ENCODE assay signal across 27 cellular contexts in the genomic region with DNA sequence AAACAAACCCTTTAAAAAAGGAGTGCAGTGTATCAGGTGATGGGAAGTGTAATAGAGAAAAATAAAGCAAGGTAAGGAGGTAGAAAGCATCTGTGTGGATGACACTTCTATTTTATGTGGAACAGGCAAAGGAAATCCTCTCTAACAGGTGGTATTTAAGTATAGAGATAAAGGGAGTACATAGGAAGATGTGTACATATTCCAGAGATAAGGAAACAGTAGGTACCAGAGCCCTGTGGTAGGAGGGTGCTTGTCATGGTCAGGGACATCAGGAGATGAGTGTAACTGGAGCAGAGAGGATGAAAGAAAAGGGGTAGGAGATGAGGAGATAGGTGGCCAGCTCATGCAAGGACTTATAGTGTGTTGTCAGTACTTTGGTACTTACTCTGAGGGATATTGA.
"Had no signal": no experiment of that assay in that cellular context is flagged by ENCODE, and none has a peak within 500 bp of the region (broad histone marks: within the 10 kb centered on the region; RNA-seq: fewer than 3 reads in every experiment).

No MANE protein-coding gene starts in this region.

- FAIRE-seq: urothelium cell line had no signal

- ATAC-seq: stimulated activated effector memory CD8-positive, alpha-beta T cell treated with anti-CD3 and anti-CD28 coated beads, Interleukin-12 subunit alpha, Interleukin-12 subunit beta, amount 100 ng/mL, for 72 hours; stimulated activated memory B cell treated with anti-CD40 and anti-IgM and Interleukin-4, amounts not matched to agents 10 μg/mL and 1 μg/mL and 100 μg/mL, for 72 hours; stimulated activated naive B cell treated with anti-CD40 and anti-IgM and Interleukin-4, amounts not matched to agents 10 μg/mL and 1 μg/mL and 100 μg/mL, for 72 hours; stimulated activated naive CD8-positive, alpha-beta T cell treated with anti-CD3 and anti-CD28 coated beads, Interleukin-15, amount 100 ng/mL, for 72 hours; stimulated activated naive CD8-positive, alpha-beta T cell treated with anti-CD3 and anti-CD28 coated beads, Interleukin-15, Interleukin-2, amounts not matched to agents 100 U/mL and 50 U/mL, for 24 hours; upper lobe of right lung had no signal

- H3K27ac ChIP-seq: stomach, suprapubic skin, testis, thoracic aorta, thyroid gland, tibial artery, tibial nerve, transverse colon, upper lobe of left lung, upper lobe of right lung, uterus, vagina had no signal

- H3K4me1 ChIP-seq: stomach, suprapubic skin, testis, thyroid gland, tibial artery, tibial nerve, transverse colon, upper lobe of left lung, upper lobe of right lung, uterus, vagina had no signal

- DNase-seq: stimulated activated CD4-positive, alpha-beta T cell treated with anti-CD3 and anti-CD28 coated beads, Interleukin-2, amount 100 ng/mL, for 48 hours; stimulated activated CD4-positive, alpha-beta T cell treated with anti-CD3 and anti-CD28 coated beads, Interleukin-4, amount 100 ng/mL, for 1 hour; stimulated activated CD4-positive, alpha-beta T cell treated with anti-CD3 and anti-CD28 coated beads, Interleukin-4, amount 100 ng/mL, for 24 hours; stimulated activated CD4-positive, alpha-beta T cell treated with anti-CD3 and anti-CD28 coated beads, Interleukin-4, amount 100 ng/mL, for 4 hours; stimulated activated CD8-positive, alpha-beta memory T cell treated with anti-CD3 and anti-CD28 coated beads, Interleukin-4, amount 100 ng/mL, for 48 hours; stimulated activated naive B cell treated with anti-CD40 and anti-IgM and Interleukin-4, amounts not matched to agents 10 μg/mL and 1 μg/mL and 100 μg/mL, for 72 hours; stimulated activated naive CD4-positive, alpha-beta T cell; stimulated activated naive CD4-positive, alpha-beta T cell treated with Interleukin-2 at 50 U/mL for 16 hours; stimulated activated naive CD8-positive, alpha-beta T cell treated with anti-CD3 and anti-CD28 coated beads, Interleukin-15, amount 100 ng/mL, for 72 hours; stimulated activated naive CD8-positive, alpha-beta T cell treated with anti-CD3 and anti-CD28 coated beads, Interleukin-15, Interleukin-2, amounts not matched to agents 100 U/mL and 50 U/mL, for 24 hours; stomach; substantia nigra; testis; thyroid gland; tibial artery; transverse colon; trophoblast cell; upper lobe of left lung; upper lobe of right lung; uterus had no signal

- H3K9me3 ChIP-seq: suprapubic skin, testis, thoracic aorta, thyroid gland, transverse colon, upper lobe of left lung, upper lobe of right lung, uterus, vagina had no signal

- H3K36me3 ChIP-seq: stomach, suprapubic skin, thoracic aorta, thyroid gland, tibial artery, tibial nerve, transverse colon, upper lobe of left lung, upper lobe of right lung, uterus, vagina had no signal

- H3K27me3 ChIP-seq: stomach, suprapubic skin, testis, thyroid gland, tibial artery, tibial nerve, transverse colon, upper lobe of left lung, upper lobe of right lung, uterus, vagina had no signal

- H3K4me3 ChIP-seq: stomach, suprapubic skin, testis, thoracic aorta, thyroid gland, tibial artery, tibial nerve, transverse colon, upper lobe of left lung, upper lobe of right lung, uterus, vagina had no signal
